19 cellular contexts compared by ENCODE assay signal in genomic region chr4:156773648-156774357, GRCh38.
A peak's percentile ranks its signal among the peaks of the same experiment; 100 is the strongest.
DNase-seq lines count a peak whose midpoint lies in the region; ATAC-seq and TF ChIP-seq lines count a peak whose summit lies in the region.
"Had no signal": no experiment of that assay in that cellular context is flagged by ENCODE, and none has a peak within 500 bp of the region (broad histone marks: within the 10 kb centered on the region; RNA-seq: fewer than 3 reads in every experiment).

No MANE protein-coding gene starts in this region.

- no peaks in the 10 kb centered on the region for H3K36me3 Mint-ChIP-seq in mesothelial cell of epicardium
- H3K36me3 Mint-ChIP-seq: activated CD4-positive, alpha-beta memory T cell treated with anti-CD3 and anti-CD28 coated beads for 36 hours had no signal

- no peaks in the 10 kb centered on the region for H3K27me3 ChIP-seq in brain microvascular endothelial cell (replicated peaks)
- H3K27me3 ChIP-seq: body of pancreas had no signal

- H3K9me3 Mint-ChIP-seq in mesothelial cell of epicardium = no peaks in the 10 kb centered on the region
- H3K9me3 Mint-ChIP-seq: activated CD4-positive, alpha-beta memory T cell treated with anti-CD3 and anti-CD28 coated beads for 36 hours had no signal

- H3K4me3 Mint-ChIP-seq in mesothelial cell of epicardium = no peak overlapping the region
- H3K4me3 Mint-ChIP-seq: activated CD4-positive, alpha-beta memory T cell treated with anti-CD3 and anti-CD28 coated beads for 36 hours; activated T-helper 17 cell treated with anti-CD3 and anti-CD28 coated beads, Interleukin-2, amount 50 U/mL, for 72 hours had no signal

- in situ Hi-C loops in ACHN (cut with HindIII; ENCODE audit: low pct_ligation_motif_present, low pct_unique_long_range_greater_than_20kb, low sequenced_read_pairs) (no loop called here), brain microvascular endothelial cell (cut with HindIII; ENCODE audit: low pct_ligation_motif_present, low sequenced_read_pairs) (no loop called here)

- peak overlapping the region; percentile 22 for H3K4me3 ChIP-seq in brain microvascular endothelial cell (ENCODE audit: low read depth, low read length)
- H3K4me3 ChIP-seq: body of pancreas, GM12878, skin epidermis had no signal

- no peaks in the 10 kb centered on the region for H3K27me3 Mint-ChIP-seq in mesothelial cell of epicardium (ENCODE audit: low read depth)
- H3K27me3 Mint-ChIP-seq: activated CD4-positive, alpha-beta memory T cell treated with anti-CD3 and anti-CD28 coated beads for 36 hours; activated T-helper 17 cell treated with anti-CD3 and anti-CD28 coated beads, Interleukin-2, amount 50 U/mL, for 72 hours had no signal

- DNase-seq in ACHN (peak; percentile 27), LHCN-M2 (ENCODE audit: low read depth) (peak; percentile 71), brain microvascular endothelial cell (peak; percentile 54), mesothelial cell of epicardium (ENCODE audit: low spot score in 2 of 2, unreplicated experiment in 2 of 2) (no peak), middle frontal gyrus (ENCODE audit: extremely low spot score, low spot score) (no peak), NCI-H2029 treated with DMSO at 0.1 percent for 48 hours (lab: John Stamatoyannopoulos, UW) (no peak), DMS53 treated with DMSO at 0.1 percent for 48 hours (lab: John Stamatoyannopoulos, UW; ENCODE audit: unreplicated experiment) (no peak)
- DNase-seq: activated CD4-positive, alpha-beta memory T cell treated with anti-CD3 and anti-CD28 coated beads for 36 hours; DMS79 treated with DMSO at 0.1 percent for 48 hours; hippocampal formation; Karpas-422; NCI-H1694; NCI-H526 treated with DMSO at 0.1 percent for 48 hours; SHP77 had no signal

- no peaks in the 10 kb centered on the region for H3K36me3 ChIP-seq in brain microvascular endothelial cell (replicated peaks)

- ATAC-seq in HG02610 (IDR thresholded peaks at IDR 0.05; ENCODE audit: unreplicated experiment) = no peak
- ATAC-seq: activated T-helper 17 cell treated with anti-CD3 and anti-CD28 coated beads, Interleukin-2, amount 50 U/mL, for 72 hours; GM12878 had no signal

- H3K4me1 Mint-ChIP-seq in mesothelial cell of epicardium = peaks cover 54% of the 10 kb centered on the region
- H3K4me1 Mint-ChIP-seq: activated T-helper 17 cell treated with anti-CD3 and anti-CD28 coated beads, Interleukin-2, amount 50 U/mL, for 72 hours had no signal

- TF ChIP-seq CTCF in brain microvascular endothelial cell (IDR thresholded peaks at IDR 0.05; ENCODE audit: low read depth, low read length, missing control alignments) = no peak
- TF ChIP-seq CTCF in mesothelial cell of epicardium (IDR thresholded peaks at IDR 0.05; ENCODE audit: unreplicated experiment) = no peak

- H3K27ac ChIP-seq in brain microvascular endothelial cell = peak overlapping the region; percentile 94

- H3K27ac Mint-ChIP-seq in mesothelial cell of epicardium = peak overlapping the region; percentile 17
- H3K27ac Mint-ChIP-seq: activated CD4-positive, alpha-beta memory T cell treated with anti-CD3 and anti-CD28 coated beads for 36 hours; activated T-helper 17 cell treated with anti-CD3 and anti-CD28 coated beads, Interleukin-2, amount 50 U/mL, for 72 hours had no signal

Comparison
In these comparisons a context has a peak if more than half of its experiments do, and no peak if none do; other contexts are left out.
1. DNase-seq: peak in ACHN (single experiment), LHCN-M2 (single experiment) and brain microvascular endothelial cell (single experiment); none in mesothelial cell of epicardium (0 of 2), middle frontal gyrus (single experiment), NCI-H2029 treated with DMSO at 0.1 percent for 48 hours (single experiment) and DMS53 treated with DMSO at 0.1 percent for 48 hours (single experiment).